8 cellular contexts compared by ENCODE assay signal in the genomic region with DNA sequence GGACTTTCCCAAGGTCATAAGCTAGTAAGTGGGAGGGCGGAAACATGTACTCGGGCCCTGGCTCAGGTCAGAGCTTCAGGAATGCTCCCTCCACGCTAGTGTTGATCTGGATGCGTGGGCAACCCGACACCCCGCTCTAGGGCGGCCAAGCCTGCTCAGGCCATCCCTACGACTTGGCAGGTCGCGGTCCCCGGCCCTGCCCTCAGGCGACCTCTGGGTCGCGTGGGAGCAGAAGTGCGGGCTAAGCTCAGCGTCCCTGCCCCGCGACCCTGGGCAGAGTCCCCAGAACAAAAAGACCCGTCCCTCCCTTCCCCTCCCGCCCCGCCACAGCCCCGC. TPM values are rescaled to one million over a fixed set of nuclear protein-coding genes. Genes with fewer than 3 reads are reported as not detected.
A peak's percentile ranks its signal among the peaks of the same experiment; 100 is the strongest.
DNase-seq lines count a peak whose midpoint lies in the region; ATAC-seq and TF ChIP-seq lines count a peak whose summit lies in the region.

No MANE protein-coding gene starts in this region.

- CTCF ChIA-PET in activated CD4-positive, alpha-beta memory T cell treated with anti-CD3 and anti-CD28 coated beads for 36 hours (lab: Charles Lee): interaction anchor here (0.6 to 1.5 kb wide), 3 partner anchors 20 to 136 kb away, joined by 3 to 8 read pairs (median 3); no protein-coding TSS in a partner anchor
- CTCF ChIA-PET in activated CD4-positive, alpha-beta memory T cell treated with anti-CD3 and anti-CD28 coated beads, Interleukin-2, amount 10 ng/mL, durations not matched to agents 7 days and 5 days (lab: Charles Lee): interaction anchor here (1.0 to 2.2 kb wide), 8 partner anchors 23 to 566 kb away, joined by 3 to 11 read pairs (median 5); a partner anchor contains a TSS

- peak overlapping the region; percentile 81 to 82 for H3K9ac ChIP-seq in colonic mucosa (ENCODE audit: low read depth in 2 of 2, low read length in 2 of 2)

- H3K4me1 Mint-ChIP-seq in activated CD4-positive, alpha-beta memory T cell treated with anti-CD3 and anti-CD28 coated beads for 36 hours (ENCODE audit: low read depth): peaks cover 15% of the 10 kb centered on the region
- peaks cover 15% of the 10 kb centered on the region for H3K4me1 Mint-ChIP-seq in activated CD4-positive, alpha-beta memory T cell treated with anti-CD3 and anti-CD28 coated beads, Interleukin-2, amount 10 ng/mL, durations not matched to agents 7 days and 5 days

- H3K27ac Mint-ChIP-seq in activated CD4-positive, alpha-beta memory T cell treated with anti-CD3 and anti-CD28 coated beads for 36 hours: no peak overlapping the region
- no peak overlapping the region for H3K27ac Mint-ChIP-seq in activated CD4-positive, alpha-beta memory T cell treated with anti-CD3 and anti-CD28 coated beads, Interleukin-2, amount 10 ng/mL, durations not matched to agents 7 days and 5 days

- intact Hi-C loops in activated CD4-positive, alpha-beta memory T cell treated with anti-CD3 and anti-CD28 coated beads for 36 hours (cut with micrococcal nuclease): loop anchor here (1.0 to 5.0 kb wide), 8 partner anchors 63 to 524 kb away; a partner anchor contains a TSS
- intact Hi-C loops in colonic mucosa (cut with DNase I) (no loop called here), transverse colon (cut with DNase I; ENCODE audit: low total_unique reads) (no loop called here)

- peak; percentile 1 for ATAC-seq in HG02623 (IDR thresholded peaks at IDR 0.05; ENCODE audit: unreplicated experiment)

- peak overlapping the region; percentile 81 for H3K4me3 Mint-ChIP-seq in activated CD4-positive, alpha-beta memory T cell treated with anti-CD3 and anti-CD28 coated beads for 36 hours
- H3K4me3 Mint-ChIP-seq in activated CD4-positive, alpha-beta memory T cell treated with anti-CD3 and anti-CD28 coated beads, Interleukin-2, amount 10 ng/mL, durations not matched to agents 7 days and 5 days: no peak overlapping the region

- no peaks in the 10 kb centered on the region for H3K9me3 Mint-ChIP-seq in activated CD4-positive, alpha-beta memory T cell treated with anti-CD3 and anti-CD28 coated beads for 36 hours
- no peaks in the 10 kb centered on the region for H3K9me3 Mint-ChIP-seq in activated CD4-positive, alpha-beta memory T cell treated with anti-CD3 and anti-CD28 coated beads, Interleukin-2, amount 10 ng/mL, durations not matched to agents 7 days and 5 days

- TF ChIP-seq CTCF in colonic mucosa (IDR thresholded peaks at IDR 0.05): no peak
- no peak for TF ChIP-seq CTCF in transverse colon (IDR thresholded peaks at IDR 0.05)

- H3K4me3 ChIP-seq in colonic mucosa (peak overlapping the region; percentile 61), transverse colon (peak overlapping the region; percentile 41 to 97 (median 75))

- DNase-seq in activated CD4-positive, alpha-beta memory T cell treated with anti-CD3 and anti-CD28 coated beads for 36 hours: no peak
- no peak for DNase-seq in activated CD4-positive, alpha-beta memory T cell treated with anti-CD3 and anti-CD28 coated beads, Interleukin-2, amount 10 ng/mL, durations not matched to agents 7 days and 5 days
- DNase-seq in NCI-H526 treated with DMSO at 0.1 percent for 48 hours (lab: John Stamatoyannopoulos, UW) (peak; percentile 66), colonic mucosa (peak; percentile 65), lung microvascular endothelial cell (ENCODE audit: low read depth in 2 of 2) (peak; percentile 73 to 77), transverse colon (peak; percentile 74), NCI-H187 (lab: John Stamatoyannopoulos, UW) (no peak)

- peak; percentile 10 for TF ChIP-seq EP300 in transverse colon (IDR thresholded peaks at IDR 0.05; ENCODE audit: low read depth)

- H3K4me1 ChIP-seq in colonic mucosa: peaks cover 9% of the 10 kb centered on the region
- H3K4me1 ChIP-seq in transverse colon: peaks cover 3 to 37% (median 32%) of the 10 kb centered on the region in 4 donors

- H3K27me3 ChIP-seq in colonic mucosa: no peaks in the 10 kb centered on the region
- no peaks in the 10 kb centered on the region for H3K27me3 ChIP-seq in transverse colon

- WGBS in transverse colon (ENCODE audit: low coverage in 1 of 2), 2 donors: 1% methylated on average over 14 of the region's 22 CpGs; no CpG with 5 or more reads in 1 of the 2 donors

- peak; percentile 79 for TF ChIP-seq POLR2A in transverse colon (IDR thresholded peaks at IDR 0.05)

- no peaks in the 10 kb centered on the region for H3K36me3 Mint-ChIP-seq in activated CD4-positive, alpha-beta memory T cell treated with anti-CD3 and anti-CD28 coated beads for 36 hours
- no peaks in the 10 kb centered on the region for H3K36me3 Mint-ChIP-seq in activated CD4-positive, alpha-beta memory T cell treated with anti-CD3 and anti-CD28 coated beads, Interleukin-2, amount 10 ng/mL, durations not matched to agents 7 days and 5 days (ENCODE audit: low read depth)

- H3K36me3 ChIP-seq in colonic mucosa (no peaks in the 10 kb centered on the region), transverse colon (no peaks in the 10 kb centered on the region)

- in situ Hi-C loops in transverse colon (cut with MboI; ENCODE audit: low pct_ligation_motif_present in 1 of 4, low pct_unique_long_range_greater_than_20kb in 1 of 4, low sequenced_read_pairs in 3 of 4): no loop called here

- no peaks in the 10 kb centered on the region for H3K27me3 Mint-ChIP-seq in activated CD4-positive, alpha-beta memory T cell treated with anti-CD3 and anti-CD28 coated beads for 36 hours
- peaks cover 4% of the 10 kb centered on the region for H3K27me3 Mint-ChIP-seq in activated CD4-positive, alpha-beta memory T cell treated with anti-CD3 and anti-CD28 coated beads, Interleukin-2, amount 10 ng/mL, durations not matched to agents 7 days and 5 days

- H3K27ac ChIP-seq in colonic mucosa: peak overlapping the region; percentile 98
- H3K27ac ChIP-seq in transverse colon: peak overlapping the region; percentile 95 to 98 (median 97)

- H3K9me3 ChIP-seq in colonic mucosa (no peaks in the 10 kb centered on the region), transverse colon (no peaks in the 10 kb centered on the region)

- POLR2A ChIA-PET in activated CD4-positive, alpha-beta memory T cell treated with anti-CD3 and anti-CD28 coated beads for 36 hours (lab: Charles Lee): interaction anchor here (0.5 to 1.9 kb wide), 7 partner anchors 20 to 940 kb away, joined by 3 to 11 read pairs (median 4); a partner anchor contains a TSS
- POLR2A ChIA-PET in activated CD4-positive, alpha-beta memory T cell treated with anti-CD3 and anti-CD28 coated beads, Interleukin-2, amount 10 ng/mL, durations not matched to agents 7 days and 5 days (lab: Charles Lee): interaction anchor here (0.7 to 4.3 kb wide), 12 partner anchors 9 to 287 kb away, joined by 3 to 36 read pairs (median 5); a partner anchor contains a TSS

RNA-seq across cellular contexts. Expression of a gene that starts 0.8 kb away (rescaled TPM):
- 1 to 10 TPM; 1.4 to 1.6 TPM for total RNA-seq in activated CD4-positive, alpha-beta memory T cell treated with anti-CD3 and anti-CD28 coated beads for 36 hours
- total RNA-seq in activated CD4-positive, alpha-beta memory T cell treated with anti-CD3 and anti-CD28 coated beads, Interleukin-2, amount 10 ng/mL, durations not matched to agents 7 days and 5 days: 1 to 10 TPM; 2.3 to 3.3 TPM
- total RNA-seq in colonic mucosa (10 to 100 TPM; 12.7 to 28.9 TPM), lung microvascular endothelial cell (2.6 and 3.6 TPM in 2 replicates), transverse colon (10 to 100 TPM; 22.9 to 47.9 (median 34.0) TPM)

Comparison
In these comparisons a context has a peak if more than half of its experiments do, and no peak if none do; other contexts are left out.
1. DNase-seq: peak in NCI-H526 treated with DMSO at 0.1 percent for 48 hours (single experiment), colonic mucosa (single experiment), lung microvascular endothelial cell (2 of 2) and transverse colon (single experiment); none in activated CD4-positive, alpha-beta memory T cell treated with anti-CD3 and anti-CD28 coated beads for 36 hours (single experiment), activated CD4-positive, alpha-beta memory T cell treated with anti-CD3 and anti-CD28 coated beads, Interleukin-2, amount 10 ng/mL, durations not matched to agents 7 days and 5 days (single experiment) and NCI-H187 (0 of 2).